ENCODE assay signal across 9 cellular contexts in genomic region chr4:36285784-36286480, GRCh38. TPM values are rescaled to one million over a fixed set of nuclear protein-coding genes. Genes with fewer than 3 reads are reported as not detected.
A peak's percentile ranks its signal among the peaks of the same experiment; 100 is the strongest.
DNase-seq lines count a peak whose midpoint lies in the region; ATAC-seq, FAIRE-seq and TF ChIP-seq lines count a peak whose summit lies in the region.
"Had no signal": no experiment of that assay in that cellular context is flagged by ENCODE, and none has a peak within 500 bp of the region (broad histone marks: within the 10 kb centered on the region; RNA-seq: fewer than 3 reads in every experiment).

No MANE protein-coding gene starts in this region.

- ATAC-seq in GM19023 (IDR thresholded peaks at IDR 0.05; ENCODE audit: unreplicated experiment): peak; percentile 96
- peak; percentile 99 for ATAC-seq in HG02981 (IDR thresholded peaks at IDR 0.05; ENCODE audit: unreplicated experiment)
- ATAC-seq in RWPE2 (ENCODE audit: low read depth): peak; percentile 73

- H3K4me1 Mint-ChIP-seq in stimulated activated naive CD8-positive, alpha-beta T cell treated with anti-CD3 and anti-CD28 coated beads, Interleukin-15, Interleukin-2, amounts not matched to agents 100 ng/mL and 50 ng/mL, for 24 hours (ENCODE audit: low read depth): peaks cover 72% of the 10 kb centered on the region

- intact Hi-C loops in kidney (cut with DNase I): no loop called here
- intact Hi-C loops in cardiac septum (cut with DNase I): no loop called here

- no peaks in the 10 kb centered on the region for H3K36me3 ChIP-seq in RWPE2 (ENCODE audit: low read depth)
- H3K36me3 ChIP-seq in kidney (ENCODE audit: control insufficient read depth in 1 of 2, insufficient read depth in 2 of 2, low read length in 2 of 2): no peaks in the 10 kb centered on the region

- H3K27me3 Mint-ChIP-seq in stimulated activated naive CD8-positive, alpha-beta T cell treated with anti-CD3 and anti-CD28 coated beads, Interleukin-15, Interleukin-2, amounts not matched to agents 100 ng/mL and 50 ng/mL, for 24 hours: no peaks in the 10 kb centered on the region

- H3K4me1 ChIP-seq in RWPE2 (ENCODE audit: insufficient read depth, poor library complexity, severe bottlenecking) (peaks cover 10% of the 10 kb centered on the region), kidney (ENCODE audit: control insufficient read depth in 1 of 2, insufficient read depth in 1 of 2, low read depth in 1 of 2, low read length in 2 of 2) (no peaks in the 10 kb centered on the region)

- TF ChIP-seq CTCF in RWPE2 (IDR thresholded peaks at IDR 0.05; ENCODE audit: poor library complexity, severe bottlenecking) (no peak), kidney (IDR thresholded peaks at IDR 0.05; ENCODE audit: borderline replicate concordance, extremely low read depth, insufficient read depth) (no peak)

- H3K4me3 ChIP-seq in RWPE2 (ENCODE audit: severe bottlenecking): no peak overlapping the region
- no peak overlapping the region for H3K4me3 ChIP-seq in kidney (ENCODE audit: low read length in 2 of 2)

- H3K36me3 Mint-ChIP-seq in stimulated activated naive CD8-positive, alpha-beta T cell treated with anti-CD3 and anti-CD28 coated beads, Interleukin-15, Interleukin-2, amounts not matched to agents 100 ng/mL and 50 ng/mL, for 24 hours (ENCODE audit: low read depth): no peaks in the 10 kb centered on the region

- H3K9me3 ChIP-seq in RWPE2 (ENCODE audit: severe bottlenecking) (no peaks in the 10 kb centered on the region), kidney (ENCODE audit: control insufficient read depth in 1 of 2, low read length in 2 of 2) (no peaks in the 10 kb centered on the region)

- H3K4me3 Mint-ChIP-seq in stimulated activated naive CD8-positive, alpha-beta T cell treated with anti-CD3 and anti-CD28 coated beads, Interleukin-15, Interleukin-2, amounts not matched to agents 100 ng/mL and 50 ng/mL, for 24 hours: peak overlapping the region; percentile 66

- H3K27ac ChIP-seq in RWPE2 (ENCODE audit: poor library complexity, severe bottlenecking): no peak overlapping the region
- no peak overlapping the region for H3K27ac ChIP-seq in kidney (ENCODE audit: low read depth in 2 of 2, low read length in 2 of 2)

- no peak overlapping the region for H3K9ac ChIP-seq in kidney (ENCODE audit: low read length in 2 of 2)

- H3K27ac Mint-ChIP-seq in stimulated activated naive CD8-positive, alpha-beta T cell treated with anti-CD3 and anti-CD28 coated beads, Interleukin-15, Interleukin-2, amounts not matched to agents 100 ng/mL and 50 ng/mL, for 24 hours: peak overlapping the region; percentile 94

- no peak for FAIRE-seq in kidney (lab: Jason Lieb, UNC)

- H3K27me3 ChIP-seq in RWPE2 (ENCODE audit: insufficient read depth, poor library complexity, severe bottlenecking): no peaks in the 10 kb centered on the region

- H3K9me3 Mint-ChIP-seq in stimulated activated naive CD8-positive, alpha-beta T cell treated with anti-CD3 and anti-CD28 coated beads, Interleukin-15, Interleukin-2, amounts not matched to agents 100 ng/mL and 50 ng/mL, for 24 hours: peaks cover 10% of the 10 kb centered on the region

- DNase-seq in RWPE2 (ENCODE audit: low spot score): no peak
- peak; percentile 79 for DNase-seq in central memory CD4-positive, alpha-beta T cell
- no peak for DNase-seq in C1 segment of cervical spinal cord (lab: John Stamatoyannopoulos, UW)
- no peak for DNase-seq in kidney
- DNase-seq in cardiac septum (ENCODE audit: low spot score): no peak

RNA-seq across cellular contexts. Expression of gene DTHD1, which starts 4.5 kb away (rescaled TPM):
- total RNA-seq in kidney (1.4 TPM), cardiac septum (0.08 TPM)
- polyA plus RNA-seq in kidney (ENCODE audit: insufficient read depth, low read depth, low replicate concordance): not detected
- total RNA-seq: lung microvascular endothelial cell had no signal

RNA-seq across cellular contexts. Expression of gene ARAP2, which starts 41.6 kb away (rescaled TPM):
- 33.5 TPM for total RNA-seq in kidney
- polyA plus RNA-seq in kidney (ENCODE audit: insufficient read depth, low read depth, low replicate concordance): 3.1 TPM
- 6.6 TPM for total RNA-seq in cardiac septum
